ENCODE assay signal across 1 cellular context in the genomic region with DNA sequence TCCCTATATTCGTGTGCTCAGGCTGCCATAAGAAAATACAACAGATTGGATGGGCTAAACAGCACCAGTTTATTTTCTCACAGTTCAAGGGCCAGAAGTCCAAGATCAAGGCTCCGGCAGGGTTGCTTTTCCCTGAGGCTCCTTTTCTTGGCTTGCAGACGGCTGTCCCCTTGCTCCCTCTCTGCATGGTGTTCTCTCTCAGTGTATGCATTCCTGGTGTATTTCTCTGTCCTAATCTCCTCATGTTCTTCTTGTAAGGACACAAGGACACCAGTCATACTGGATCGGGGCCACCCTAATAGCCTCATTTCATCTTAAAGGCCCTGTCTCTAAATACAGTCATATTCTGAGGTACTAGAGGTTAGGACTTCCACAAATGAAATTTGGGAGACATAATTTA.
TF ChIP-seq lines count a peak whose summit lies in the region.

No MANE protein-coding gene starts in this region.

TF ChIP-seq in K562, 482 proteins besides CTCF, POLR2A, EP300 and RAD21 (continued from another document):
- TF ChIP-seq, protein P1, sequence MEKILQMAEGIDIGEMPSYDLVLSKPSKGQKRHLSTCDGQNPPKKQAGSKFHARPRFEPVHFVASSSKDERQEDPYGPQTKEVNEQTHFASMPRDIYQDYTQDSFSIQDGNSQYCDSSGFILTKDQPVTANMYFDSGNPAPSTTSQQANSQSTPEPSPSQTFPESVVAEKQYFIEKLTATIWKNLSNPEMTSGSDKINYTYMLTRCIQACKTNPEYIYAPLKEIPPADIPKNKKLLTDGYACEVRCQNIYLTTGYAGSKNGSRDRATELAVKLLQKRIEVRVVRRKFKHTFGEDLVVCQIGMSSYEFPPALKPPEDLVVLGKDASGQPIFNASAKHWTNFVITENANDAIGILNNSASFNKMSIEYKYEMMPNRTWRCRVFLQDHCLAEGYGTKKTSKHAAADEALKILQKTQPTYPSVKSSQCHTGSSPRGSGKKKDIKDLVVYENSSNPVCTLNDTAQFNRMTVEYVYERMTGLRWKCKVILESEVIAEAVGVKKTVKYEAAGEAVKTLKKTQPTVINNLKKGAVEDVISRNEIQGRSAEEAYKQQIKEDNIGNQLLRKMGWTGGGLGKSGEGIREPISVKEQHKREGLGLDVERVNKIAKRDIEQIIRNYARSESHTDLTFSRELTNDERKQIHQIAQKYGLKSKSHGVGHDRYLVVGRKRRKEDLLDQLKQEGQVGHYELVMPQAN (IDR thresholded peaks at IDR 0.05; ENCODE audit: borderline replicate concordance): no peak
- TF ChIP-seq, protein P2, sequence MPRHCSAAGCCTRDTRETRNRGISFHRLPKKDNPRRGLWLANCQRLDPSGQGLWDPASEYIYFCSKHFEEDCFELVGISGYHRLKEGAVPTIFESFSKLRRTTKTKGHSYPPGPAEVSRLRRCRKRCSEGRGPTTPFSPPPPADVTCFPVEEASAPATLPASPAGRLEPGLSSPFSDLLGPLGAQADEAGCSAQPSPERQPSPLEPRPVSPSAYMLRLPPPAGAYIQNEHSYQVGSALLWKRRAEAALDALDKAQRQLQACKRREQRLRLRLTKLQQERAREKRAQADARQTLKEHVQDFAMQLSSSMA (CRISPR knock-in tag; IDR thresholded peaks at IDR 0.05): no peak
- TF ChIP-seq SNRNP70 (optimal IDR thresholded peaks at IDR 0.05; ENCODE audit: low read depth, low read length): no peak
- no peak for TF ChIP-seq PHF8 (IDR thresholded peaks at IDR 0.05; ENCODE audit: borderline replicate concordance, low read length)
- no peak for TF ChIP-seq TSC22D4 (tag; IDR thresholded peaks at IDR 0.05)
- TF ChIP-seq, protein P3, sequence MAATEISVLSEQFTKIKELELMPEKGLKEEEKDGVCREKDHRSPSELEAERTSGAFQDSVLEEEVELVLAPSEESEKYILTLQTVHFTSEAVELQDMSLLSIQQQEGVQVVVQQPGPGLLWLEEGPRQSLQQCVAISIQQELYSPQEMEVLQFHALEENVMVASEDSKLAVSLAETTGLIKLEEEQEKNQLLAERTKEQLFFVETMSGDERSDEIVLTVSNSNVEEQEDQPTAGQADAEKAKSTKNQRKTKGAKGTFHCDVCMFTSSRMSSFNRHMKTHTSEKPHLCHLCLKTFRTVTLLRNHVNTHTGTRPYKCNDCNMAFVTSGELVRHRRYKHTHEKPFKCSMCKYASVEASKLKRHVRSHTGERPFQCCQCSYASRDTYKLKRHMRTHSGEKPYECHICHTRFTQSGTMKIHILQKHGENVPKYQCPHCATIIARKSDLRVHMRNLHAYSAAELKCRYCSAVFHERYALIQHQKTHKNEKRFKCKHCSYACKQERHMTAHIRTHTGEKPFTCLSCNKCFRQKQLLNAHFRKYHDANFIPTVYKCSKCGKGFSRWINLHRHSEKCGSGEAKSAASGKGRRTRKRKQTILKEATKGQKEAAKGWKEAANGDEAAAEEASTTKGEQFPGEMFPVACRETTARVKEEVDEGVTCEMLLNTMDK (IDR thresholded peaks at IDR 0.05; ENCODE audit: borderline replicate concordance, insufficient read depth, low read depth, low read length, poor library complexity, severe bottlenecking): no peak
- TF ChIP-seq ZNF75A (CRISPR knock-in tag; IDR thresholded peaks at IDR 0.05): no peak
- TF ChIP-seq SIX5 (IDR thresholded peaks at IDR 0.05; ENCODE audit: borderline replicate concordance in 1 of 2, insufficient read depth in 1 of 2, low read depth in 1 of 2, low read length in 2 of 2): no peak
- TF ChIP-seq XRCC5 (IDR thresholded peaks at IDR 0.05; ENCODE audit: low read depth, low read length): no peak
- TF ChIP-seq, protein P4, sequence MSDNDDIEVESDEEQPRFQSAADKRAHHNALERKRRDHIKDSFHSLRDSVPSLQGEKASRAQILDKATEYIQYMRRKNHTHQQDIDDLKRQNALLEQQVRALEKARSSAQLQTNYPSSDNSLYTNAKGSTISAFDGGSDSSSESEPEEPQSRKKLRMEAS (CRISPR knock-in tag; IDR thresholded peaks at IDR 0.05): no peak
- no peak for TF ChIP-seq FOS (IDR thresholded peaks at IDR 0.05; ENCODE audit: extremely low read depth, insufficient read length)
- TF ChIP-seq XRCC3 (IDR thresholded peaks at IDR 0.05): no peak
